ENCODE assay signal across 1 cellular context in genomic region chr16:55678061-55678935, GRCh38.
TF ChIP-seq lines count a peak whose summit lies in the region.

No MANE protein-coding gene starts in this region.

TF ChIP-seq in WTC11, 78 proteins besides CTCF, POLR2A, EP300 and RAD21 (continued from another document):
- no peak for TF ChIP-seq AFF4 (CRISPR knock-in tag; IDR thresholded peaks at IDR 0.05; ENCODE audit: borderline replicate concordance)
- no peak for TF ChIP-seq CREM (CRISPR knock-in tag; IDR thresholded peaks at IDR 0.05)
- no peak for TF ChIP-seq RELA (CRISPR knock-in tag; IDR thresholded peaks at IDR 0.05; ENCODE audit: borderline replicate concordance)
